8 cellular contexts compared by ENCODE assay signal in genomic region chr2:60880633-60880987, GRCh38. TPM values are rescaled to one million over a fixed set of nuclear protein-coding genes. Genes with fewer than 3 reads are reported as not detected.
DNase-seq lines count a peak whose midpoint lies in the region; ATAC-seq and TF ChIP-seq lines count a peak whose summit lies in the region.

No MANE protein-coding gene starts in this region.

- no peaks in the 10 kb centered on the region for H3K36me3 ChIP-seq in GM23248 (ENCODE audit: low read depth)
- H3K36me3 ChIP-seq in heart right ventricle = no peaks in the 10 kb centered on the region
- H3K36me3 ChIP-seq in skeletal muscle satellite cell (ENCODE audit: insufficient read depth, low read length) = no peaks in the 10 kb centered on the region

- H3K79me2 ChIP-seq in GM23248 (ENCODE audit: insufficient read depth) = peaks cover 32% of the 10 kb centered on the region

- no peaks in the 10 kb centered on the region for H4K20me1 ChIP-seq in GM23248 (ENCODE audit: insufficient read depth)

- peak overlapping the region; percentile 88 for H3K27ac ChIP-seq in C4-2B
- peak overlapping the region; percentile 97 for H3K27ac ChIP-seq in GM23248
- H3K27ac ChIP-seq in heart right ventricle = peak overlapping the region; percentile 90 to 99 (median 96)

- H3K4me1 Mint-ChIP-seq in activated CD4-positive, alpha-beta memory T cell treated with anti-CD3 and anti-CD28 coated beads for 36 hours (ENCODE audit: low read depth) = peaks cover 21% of the 10 kb centered on the region

- peak overlapping the region; percentile 89 for H3K27ac Mint-ChIP-seq in activated CD4-positive, alpha-beta memory T cell treated with anti-CD3 and anti-CD28 coated beads for 36 hours

- no peaks in the 10 kb centered on the region for H3K9me2 ChIP-seq in GM23248 (ENCODE audit: insufficient read depth)

- H3K27me3 Mint-ChIP-seq in activated CD4-positive, alpha-beta memory T cell treated with anti-CD3 and anti-CD28 coated beads for 36 hours = no peaks in the 10 kb centered on the region

- TF ChIP-seq CTCF in C4-2B (conservative IDR thresholded peaks at IDR 0.05) (no peak), heart right ventricle (IDR thresholded peaks at IDR 0.05) (peak in 1 of 9 donors; percentile 25)

- peaks cover 15% of the 10 kb centered on the region for H3F3A ChIP-seq in GM23248 (ENCODE audit: insufficient read depth)

- H3K4me1 ChIP-seq in GM23248 (ENCODE audit: insufficient read depth) = peaks cover 28% of the 10 kb centered on the region
- peaks cover 0 to 35% (median 29%) of the 10 kb centered on the region in 9 donors for H3K4me1 ChIP-seq in heart right ventricle
- H3K4me1 ChIP-seq in skeletal muscle satellite cell (ENCODE audit: control insufficient read depth, insufficient read depth, low read length) = peaks cover 6% of the 10 kb centered on the region

- H2AFZ ChIP-seq in GM23248 = peak overlapping the region; percentile 96

- H3K4me3 ChIP-seq in GM23248 (peak overlapping the region; percentile 94), heart right ventricle (peak overlapping the region; percentile 67 to 98 (median 84)), skeletal muscle satellite cell (ENCODE audit: low read length) (peak overlapping the region; percentile 99)

- H3K36me3 Mint-ChIP-seq in activated CD4-positive, alpha-beta memory T cell treated with anti-CD3 and anti-CD28 coated beads for 36 hours = peaks cover 19% of the 10 kb centered on the region

- DNase-seq in GM23248 = peak; percentile 60
- DNase-seq in activated CD4-positive, alpha-beta memory T cell treated with anti-CD3 and anti-CD28 coated beads for 36 hours = no peak
- no peak for DNase-seq in heart right ventricle
- DNase-seq in mesenteric fat pad (ENCODE audit: low spot score) = no peak
- DNase-seq in effector CD8-positive, alpha-beta T cell (lab: John Stamatoyannopoulos, UW) = no peak
- no peak for DNase-seq in GM19238 (ENCODE audit: insufficient read length, low spot score)

- peak overlapping the region; percentile 85 for H3K4me3 Mint-ChIP-seq in activated CD4-positive, alpha-beta memory T cell treated with anti-CD3 and anti-CD28 coated beads for 36 hours

- H3K4me2 ChIP-seq in GM23248 (ENCODE audit: unreplicated experiment) = peak overlapping the region; percentile 90
- H3K4me2 ChIP-seq in skeletal muscle satellite cell (ENCODE audit: low read length) = peak overlapping the region; percentile 86

- POLR2A ChIA-PET in activated CD4-positive, alpha-beta memory T cell treated with anti-CD3 and anti-CD28 coated beads for 36 hours (lab: Charles Lee) = interaction anchor here (0.7 to 3.2 kb wide), 6 partner anchors 13 to 74 kb away, joined by 3 to 28 read pairs (median 6); no protein-coding TSS in a partner anchor

- H3K9me3 ChIP-seq in GM23248 (ENCODE audit: low read depth) (no peaks in the 10 kb centered on the region), heart right ventricle (peaks cover 0 to 5% (median 0%) of the 10 kb centered on the region in 11 donors), skeletal muscle satellite cell (replicated peaks; ENCODE audit: low read length) (no peaks in the 10 kb centered on the region)

- peak in 6 of 8 donors; percentile 1 to 15 (median 8) for ATAC-seq in heart right ventricle

- intact Hi-C loops in activated CD4-positive, alpha-beta memory T cell treated with anti-CD3 and anti-CD28 coated beads for 36 hours (cut with micrococcal nuclease) = loop anchor here (2.0 to 5.0 kb wide), 4 partner anchors 136 to 1427 kb away; partner anchors contain the start of genes PEX13, USP34 and XPO1
- intact Hi-C loops in heart right ventricle (cut with DNase I) = loop anchor here in 4 of 10 donors (2.0 to 10.0 kb wide), 5 partner anchors 73 to 136 kb away; partner anchors contain the start of genes PAPOLG (in 1 of the 4) and PEX13 (in 1 of the 4)

- H3K27me3 ChIP-seq in GM23248 (replicated peaks; ENCODE audit: insufficient read depth) (no peaks in the 10 kb centered on the region), heart right ventricle (no peaks in the 10 kb centered on the region), skeletal muscle satellite cell (ENCODE audit: control insufficient read depth, insufficient read depth, low read length) (no peaks in the 10 kb centered on the region)

- H3K9ac ChIP-seq in GM23248 (peak overlapping the region; percentile 99), skeletal muscle satellite cell (ENCODE audit: low read depth, low read length) (peak overlapping the region; percentile 98)

- CTCF ChIA-PET in activated CD4-positive, alpha-beta memory T cell treated with anti-CD3 and anti-CD28 coated beads for 36 hours (lab: Charles Lee) = interaction anchor here (1.2 to 2.8 kb wide), 2 partner anchors 75 to 118 kb away, joined by 4 to 16 read pairs; no protein-coding TSS in a partner anchor

- in situ Hi-C loops in GM23248 (cut with MboI) = no loop called here

- H3K9me3 Mint-ChIP-seq in activated CD4-positive, alpha-beta memory T cell treated with anti-CD3 and anti-CD28 coated beads for 36 hours = peaks cover 1% of the 10 kb centered on the region

- WGBS in GM23248 (ENCODE audit: low coverage in 1 of 2, low lambda C conversion rate in 2 of 2, missing lambda C conversion rate in 2 of 2), 2 experiments = 2% methylated on average over 10 of the region's 10 CpGs
- 1 to 3% methylated on average over 10 of the region's 10 CpGs for WGBS in heart right ventricle, 2 donors

RNA-seq across cellular contexts. Expression of gene REL, which starts 0.8 kb away (rescaled TPM):
- 2.1 and 3.4 TPM in 2 replicates for total RNA-seq in GM23248 (2014; rRNA removed; shearing (Covaris generic))
- 1.5 and 2.3 TPM in 2 replicates for polyA plus RNA-seq in GM23248 (2016; fragmentation: Nextera tagmentation; extraction: Ambion mirVana)
- total RNA-seq in activated CD4-positive, alpha-beta memory T cell treated with anti-CD3 and anti-CD28 coated beads for 36 hours = 10 to 100 TPM; 37.1 to 38.1 TPM
- total RNA-seq in heart right ventricle = 10 to 100 TPM in 1 of 10 donors, 1 to 10 TPM in 9; 4.5 to 11.7 (median 6.6) TPM
- polyA plus RNA-seq in heart right ventricle = 1 to 10 TPM in 1 of 2 donors, under 1 TPM in 1; 0.49 to 1.1 TPM
- total RNA-seq in skeletal muscle satellite cell (2012; rRNA removed) = 2.8 and 3.3 TPM in 2 replicates
- total RNA-seq in mesenteric fat pad = 24.5 TPM
